Comparison of ENCODE assay signal across 8 cellular contexts in genomic region chr16:49463529-49463928, GRCh38.
DNase-seq lines count a peak whose midpoint lies in the region; ATAC-seq lines count a peak whose summit lies in the region.

No MANE protein-coding gene starts in this region.

- POLR2A ChIA-PET in CD8-positive, alpha-beta memory T cell (lab: Charles Lee), result no interaction called here

- CTCF ChIA-PET in CD8-positive, alpha-beta memory T cell (lab: Charles Lee), result no interaction called here

- no peaks in the 10 kb centered on the region for H3K36me3 Mint-ChIP-seq in CD8-positive, alpha-beta memory T cell

- no peaks in the 10 kb centered on the region for H3K27me3 ChIP-seq in CD8-positive, alpha-beta memory T cell (ENCODE audit: insufficient read depth, low read length, poor library complexity, severe bottlenecking)

- H3K9me3 Mint-ChIP-seq in CD8-positive, alpha-beta memory T cell, result no peaks in the 10 kb centered on the region

- H3K36me3 ChIP-seq in CD8-positive, alpha-beta memory T cell (ENCODE audit: insufficient read depth, low read length), result no peaks in the 10 kb centered on the region

- peaks cover 45% of the 10 kb centered on the region for H3K4me1 ChIP-seq in CD8-positive, alpha-beta memory T cell (ENCODE audit: insufficient read depth, low read length)

- ATAC-seq in GM21786 (IDR thresholded peaks at IDR 0.05; ENCODE audit: unreplicated experiment), result peak; percentile 97

- H3K4me3 ChIP-seq in CD8-positive, alpha-beta memory T cell (ENCODE audit: low read length), result peak overlapping the region; percentile 17

- peak overlapping the region; percentile 22 to 75 (median 52) for H3K4me3 Mint-ChIP-seq in CD8-positive, alpha-beta memory T cell

- no peak overlapping the region for H3K27ac ChIP-seq in CD8-positive, alpha-beta memory T cell (ENCODE audit: low read depth, low read length)

- H3K27ac Mint-ChIP-seq in CD8-positive, alpha-beta memory T cell, result peak overlapping the region; percentile 83 to 97 (median 92)

- no peaks in the 10 kb centered on the region for H3K9me3 ChIP-seq in CD8-positive, alpha-beta memory T cell (ENCODE audit: low read length)

- peaks cover 27 to 32% (median 28%) of the 10 kb centered on the region in 3 donors for H3K4me1 Mint-ChIP-seq in CD8-positive, alpha-beta memory T cell

- no peaks in the 10 kb centered on the region for H3K27me3 Mint-ChIP-seq in CD8-positive, alpha-beta memory T cell

- DNase-seq in CD8-positive, alpha-beta memory T cell, result peak; percentile 48 to 89 (median 83)
- peak; percentile 88 for DNase-seq in NCI-H146 (lab: John Stamatoyannopoulos, UW)
- peak; percentile 63 to 65 for DNase-seq in activated T-cell treated with anti-CD3 and anti-CD28 coated beads, Interleukin-2, amount 50 U/mL, for 48 hours
- peak; percentile 26 for DNase-seq in stimulated activated CD4-positive, alpha-beta T cell treated with anti-CD3 and anti-CD28 coated beads, Interleukin-4, amount 100 ng/mL, for 1 hour
- DNase-seq in COLO668 (lab: John Stamatoyannopoulos, UW; ENCODE audit: unreplicated experiment), result no peak
- DNase-seq in AG08396 (ENCODE audit: low spot score), result no peak
- no peak for DNase-seq in NCI-H2081 treated with DMSO at 0.1 percent for 48 hours (lab: John Stamatoyannopoulos, UW)

Comparison
In these comparisons a context has a peak if more than half of its experiments do, and no peak if none do; other contexts are left out.
1. DNase-seq: peak in CD8-positive, alpha-beta memory T cell (5 of 5), NCI-H146 (single experiment), activated T-cell treated with anti-CD3 and anti-CD28 coated beads, Interleukin-2, amount 50 U/mL, for 48 hours (2 of 2) and stimulated activated CD4-positive, alpha-beta T cell treated with anti-CD3 and anti-CD28 coated beads, Interleukin-4, amount 100 ng/mL, for 1 hour (single experiment); none in COLO668 (single experiment), AG08396 (single experiment) and NCI-H2081 treated with DMSO at 0.1 percent for 48 hours (single experiment).